In the genomic region with DNA sequence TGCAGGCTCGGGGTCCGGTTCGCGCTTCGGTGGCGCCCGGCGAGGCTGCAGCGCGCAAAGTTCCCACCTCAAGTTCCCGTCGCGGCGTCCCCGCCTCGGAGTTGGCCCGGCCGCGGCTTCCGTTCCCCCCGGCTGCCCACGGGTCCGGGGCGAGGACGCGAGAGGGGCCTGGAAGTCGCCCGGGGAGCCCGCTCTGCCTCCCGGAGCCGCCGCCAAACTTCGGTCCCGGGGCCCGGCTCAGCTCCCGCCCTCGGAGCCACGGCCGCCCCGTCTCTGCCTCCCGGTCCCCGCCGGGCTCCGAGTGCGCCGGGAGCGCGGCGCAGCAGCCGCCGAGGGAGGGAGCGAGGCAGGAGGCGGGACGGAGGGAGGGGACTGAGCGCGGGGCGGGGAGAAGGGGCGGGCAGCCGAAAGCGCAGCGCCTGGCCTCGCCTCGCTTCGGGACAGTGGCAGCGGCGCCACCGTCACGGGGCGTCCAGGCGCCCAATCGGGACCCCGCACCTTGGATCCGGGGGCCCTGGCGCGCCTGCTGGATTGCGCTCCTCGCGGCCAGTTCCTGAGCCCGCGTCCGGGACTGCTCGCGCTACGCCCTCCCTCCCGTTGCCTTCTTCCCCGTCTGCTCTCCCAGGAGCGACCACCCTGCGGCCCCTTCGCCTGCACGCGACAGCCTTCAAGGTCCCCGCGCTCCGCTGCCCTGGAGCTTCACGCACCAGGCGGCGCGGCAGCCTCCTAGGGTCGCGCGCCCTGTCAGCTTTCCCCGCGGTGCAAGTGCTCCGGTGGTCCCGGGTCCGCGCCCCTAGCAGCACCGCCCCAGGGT, we compare ENCODE assay signal across 1 cellular context.
TF ChIP-seq lines count a peak whose summit lies in the region.

A gene with protein sequence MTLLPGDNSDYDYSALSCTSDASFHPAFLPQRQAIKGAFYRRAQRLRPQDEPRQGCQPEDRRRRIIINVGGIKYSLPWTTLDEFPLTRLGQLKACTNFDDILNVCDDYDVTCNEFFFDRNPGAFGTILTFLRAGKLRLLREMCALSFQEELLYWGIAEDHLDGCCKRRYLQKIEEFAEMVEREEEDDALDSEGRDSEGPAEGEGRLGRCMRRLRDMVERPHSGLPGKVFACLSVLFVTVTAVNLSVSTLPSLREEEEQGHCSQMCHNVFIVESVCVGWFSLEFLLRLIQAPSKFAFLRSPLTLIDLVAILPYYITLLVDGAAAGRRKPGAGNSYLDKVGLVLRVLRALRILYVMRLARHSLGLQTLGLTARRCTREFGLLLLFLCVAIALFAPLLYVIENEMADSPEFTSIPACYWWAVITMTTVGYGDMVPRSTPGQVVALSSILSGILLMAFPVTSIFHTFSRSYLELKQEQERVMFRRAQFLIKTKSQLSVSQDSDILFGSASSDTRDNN (minus strand): TSS at position 305 of the 814 bp plus-strand sequence. CDS start 12,769 bp downstream, outside the sequence.

TF ChIP-seq in H1, 55 proteins besides CTCF, POLR2A, EP300 and RAD21 (continued from another document):
- TF ChIP-seq SAP30 (IDR thresholded peaks at IDR 0.05; ENCODE audit: insufficient read depth, insufficient replicate concordance, low read length) = no peak
